In the genomic region with DNA sequence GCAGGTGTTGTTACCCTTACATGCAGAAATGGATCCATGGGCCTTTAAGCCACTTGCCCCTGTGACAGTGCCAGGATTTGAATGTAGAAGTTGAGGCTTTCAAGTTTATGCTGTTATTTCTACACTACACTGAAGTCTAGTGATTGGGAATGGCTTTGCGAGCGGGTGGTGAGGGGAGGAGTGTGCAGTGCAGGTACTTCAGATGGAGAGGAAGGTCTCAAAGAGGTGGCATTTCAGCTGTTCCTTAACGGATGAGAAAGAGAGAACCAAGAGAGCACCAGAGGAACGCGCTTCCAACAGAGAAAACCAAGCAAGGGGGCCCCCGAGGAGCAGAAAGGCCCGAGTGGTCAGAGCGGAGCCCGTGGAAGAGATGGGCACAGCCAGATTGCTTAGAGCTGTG, we compare ENCODE assay signal across 11 cellular contexts. TPM values are rescaled to one million over a fixed set of nuclear protein-coding genes. Genes with fewer than 3 reads are reported as not detected.
A peak's percentile ranks its signal among the peaks of the same experiment; 100 is the strongest.
DNase-seq lines count a peak whose midpoint lies in the region; TF ChIP-seq lines count a peak whose summit lies in the region.
"Had no signal": no experiment of that assay in that cellular context is flagged by ENCODE, and none has a peak within 500 bp of the region (broad histone marks: within the 10 kb centered on the region; RNA-seq: fewer than 3 reads in every experiment).

No MANE protein-coding gene starts in this region.

- peaks cover 69% of the 10 kb centered on the region for H3F3A ChIP-seq in GM23248 (ENCODE audit: insufficient read depth)

- in situ Hi-C loops in GM23248 (cut with MboI): no loop called here

- H3K27me3 ChIP-seq in GM23248 (replicated peaks; ENCODE audit: insufficient read depth) (no peaks in the 10 kb centered on the region), ascending aorta (no peaks in the 10 kb centered on the region), layer of hippocampus (ENCODE audit: control insufficient read depth, insufficient read depth, low read length) (no peaks in the 10 kb centered on the region), skeletal muscle tissue (ENCODE audit: control insufficient read depth in 3 of 3, insufficient read depth in 3 of 3, low read length in 3 of 3) (no peaks in the 10 kb centered on the region)
- H3K27me3 ChIP-seq: BLaER1 treated with 17β-estradiol and CSF1 and Interleukin-3, amounts not matched to agents 10 nM and 100 nM had no signal

- H3K9ac ChIP-seq in GM23248 (no peak overlapping the region; the same call in 1 of the 2 replicates), skeletal muscle tissue (ENCODE audit: low read depth in 1 of 3, low read length in 3 of 3) (peak overlapping the region in 1 of 3 donors; percentile 26)
- H3K9ac ChIP-seq: BLaER1 treated with 17β-estradiol and CSF1 and Interleukin-3, amounts not matched to agents 10 nM and 100 nM had no signal

- TF ChIP-seq CTCF in ascending aorta (IDR thresholded peaks at IDR 0.05): no peak

- H3K27ac ChIP-seq in GM23248 (peak overlapping the region; percentile 100), ascending aorta (peak overlapping the region; percentile 92 to 96), layer of hippocampus (ENCODE audit: low read depth, low read length) (peak overlapping the region; percentile 54), skeletal muscle tissue (ENCODE audit: low read depth, low read length) (peak overlapping the region; percentile 95)
- H3K27ac ChIP-seq: BLaER1 treated with 17β-estradiol and CSF1 and Interleukin-3, amounts not matched to agents 10 nM and 100 nM had no signal

- H3K4me2 ChIP-seq in GM23248 (ENCODE audit: unreplicated experiment): peak overlapping the region; percentile 24
- H3K4me2 ChIP-seq: BLaER1 treated with 17β-estradiol and CSF1 and Interleukin-3, amounts not matched to agents 10 nM and 100 nM had no signal

- H4K20me1 ChIP-seq in GM23248 (ENCODE audit: insufficient read depth): no peaks in the 10 kb centered on the region

- H3K9me3 ChIP-seq in GM23248 (ENCODE audit: low read depth) (no peaks in the 10 kb centered on the region), ascending aorta (no peaks in the 10 kb centered on the region), skeletal muscle tissue (ENCODE audit: control insufficient read depth in 3 of 3, low read length in 3 of 3) (no peaks in the 10 kb centered on the region)
- H3K9me3 ChIP-seq: BLaER1 treated with 17β-estradiol and CSF1 and Interleukin-3, amounts not matched to agents 10 nM and 100 nM had no signal

- no peak for DNase-seq in GM23248
- DNase-seq in ascending aorta (ENCODE audit: low spot score in 2 of 2): no peak
- no peak for DNase-seq in activated CD4-positive, alpha-beta T cell treated with anti-CD3 and anti-CD28 coated beads, Interleukin-2, amount 50 U/mL, for 48 hours
- DNase-seq in NCI-H1436 (lab: John Stamatoyannopoulos, UW): no peak
- DNase-seq in activated CD8-positive, alpha-beta memory T cell treated with anti-CD3 and anti-CD28 coated beads, Interleukin-2, amount 50 U/mL, for 48 hours: no peak
- no peak for DNase-seq in NCI-H1417 (lab: John Stamatoyannopoulos, UW)
- DNase-seq: activated CD4-positive, alpha-beta T cell treated with anti-CD3 and anti-CD28 coated beads, Interleukin-2, amount 10 ng/mL, durations not matched to agents 7 days and 5 days; NCI-H226 had no signal

- H3K4me3 ChIP-seq in GM23248 (no peak overlapping the region), ascending aorta (peak overlapping the region in 1 of 2 donors; percentile 12), skeletal muscle tissue (ENCODE audit: low read length in 3 of 3) (no peak overlapping the region)
- H3K4me3 ChIP-seq: BLaER1 treated with 17β-estradiol and CSF1 and Interleukin-3, amounts not matched to agents 10 nM and 100 nM had no signal

- H3K4me1 ChIP-seq in GM23248 (ENCODE audit: insufficient read depth) (peaks cover 71% of the 10 kb centered on the region), ascending aorta (peaks cover 55 to 95% of the 10 kb centered on the region in 2 donors), skeletal muscle tissue (ENCODE audit: control insufficient read depth in 3 of 3, insufficient read depth in 3 of 3, low read length in 3 of 3) (peaks cover 93 to 98% (median 93%) of the 10 kb centered on the region in 3 donors)

- 79 to 87% methylated on average over 9 of the region's 9 CpGs for WGBS in GM23248 (ENCODE audit: low coverage in 1 of 2, low lambda C conversion rate in 2 of 2, missing lambda C conversion rate in 2 of 2), 2 experiments

- intact Hi-C loops in ascending aorta (cut with DNase I): no loop called here

- no peak overlapping the region for H2AFZ ChIP-seq in GM23248

- H3K9me2 ChIP-seq in GM23248 (ENCODE audit: insufficient read depth): no peaks in the 10 kb centered on the region

- peaks cover 91% of the 10 kb centered on the region for H3K79me2 ChIP-seq in GM23248 (ENCODE audit: insufficient read depth)

- H3K36me3 ChIP-seq in GM23248 (ENCODE audit: low read depth) (peaks cover 8% of the 10 kb centered on the region; the same call in 1 of the 2 replicates), ascending aorta (peaks cover 5 to 18% of the 10 kb centered on the region in 2 donors), skeletal muscle tissue (ENCODE audit: control insufficient read depth in 3 of 3, insufficient read depth in 3 of 3, low read length in 3 of 3) (no peaks in the 10 kb centered on the region)

RNA-seq across cellular contexts. Expression of a gene that starts 13.3 kb away (rescaled TPM):
- 467 and 477 TPM in 2 replicates for total RNA-seq in GM23248 (2014; rRNA removed; shearing (Covaris generic))
- 84.6 and 85.7 TPM in 2 replicates for polyA plus RNA-seq in GM23248 (2016; fragmentation: Nextera tagmentation; extraction: Ambion mirVana)
- total RNA-seq in ascending aorta: 1,036 TPM
- 42.3 TPM for total RNA-seq in skeletal muscle tissue

RNA-seq across cellular contexts. Expression of a gene that starts 41.7 kb away (rescaled TPM):
- total RNA-seq in GM23248 (2014; rRNA removed; shearing (Covaris generic)): 270 and 295 TPM in 2 replicates
- polyA plus RNA-seq in GM23248 (2016; fragmentation: Nextera tagmentation; extraction: Ambion mirVana): 143 and 151 TPM in 2 replicates
- total RNA-seq in ascending aorta (696 TPM), skeletal muscle tissue (314 TPM)

RNA-seq across cellular contexts. Expression of a gene that starts 43.0 kb away (rescaled TPM):
- total RNA-seq in GM23248 (2014; rRNA removed; shearing (Covaris generic)): not detected in 2 replicates
- 0.63 and 1.0 TPM in 2 replicates for polyA plus RNA-seq in GM23248 (2016; fragmentation: Nextera tagmentation; extraction: Ambion mirVana)
- total RNA-seq in ascending aorta: 15.1 TPM
- under 0.01 TPM for total RNA-seq in skeletal muscle tissue

Comparison
In these comparisons a context has a peak if more than half of its experiments do, and no peak if none do; other contexts are left out.
1. RNA of a gene that starts 13.3 kb away (total RNA-seq): 1,036 TPM in ascending aorta (single experiment) and 467 to 477 TPM in GM23248; 42.3 TPM in skeletal muscle tissue (single experiment); every median in the first group is over 10 times any median in the second.
2. RNA of a gene that starts 43.0 kb away (total RNA-seq): 15.1 TPM in ascending aorta (single experiment); not detected in GM23248 and under 0.01 TPM in skeletal muscle tissue (single experiment); every median in the first group is over 10 times any median in the second.
3. Peak in every context shown above with its lines, with median percentiles within 50 percentile points of each other: H3K27ac ChIP-seq.